Comparison of ENCODE assay signal across 14 cellular contexts in the genomic region with DNA sequence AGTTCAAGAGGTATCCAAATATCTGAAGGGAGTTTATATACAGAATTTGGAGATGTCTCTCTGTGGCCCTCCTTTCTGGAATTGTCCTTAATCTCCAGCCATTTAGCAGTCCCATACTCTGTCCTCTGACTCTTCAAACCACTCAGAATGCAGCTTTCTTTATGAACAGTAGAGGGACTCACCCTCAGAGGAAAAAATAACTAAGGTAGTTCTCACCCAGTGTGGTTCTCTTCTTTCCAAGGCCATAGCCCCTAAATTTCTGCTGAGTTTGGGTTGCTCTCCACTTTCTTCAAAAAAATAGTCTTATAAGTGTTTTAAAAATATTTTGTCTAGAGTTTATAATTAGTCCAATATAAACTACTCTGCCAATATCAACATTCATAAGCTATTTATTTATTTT.
DNase-seq lines count a peak whose midpoint lies in the region; ATAC-seq and TF ChIP-seq lines count a peak whose summit lies in the region.
"Had no signal": no experiment of that assay in that cellular context is flagged by ENCODE, and none has a peak within 500 bp of the region (broad histone marks: within the 10 kb centered on the region; RNA-seq: fewer than 3 reads in every experiment).

No MANE protein-coding gene starts in this region.

- H3K36me3 ChIP-seq in SK-N-SH (replicated peaks in 1 of 2; ENCODE audit: control insufficient read depth in 1 of 2, insufficient read depth in 2 of 2, low read length in 1 of 2) (no peaks in the 10 kb centered on the region), PC-9 (ENCODE audit: low read depth) (no peaks in the 10 kb centered on the region), fibroblast of lung (ENCODE audit: control insufficient read depth, insufficient read depth, low read length) (no peaks in the 10 kb centered on the region), ascending aorta (no peaks in the 10 kb centered on the region)
- H3K36me3 ChIP-seq: ovary had no signal

- CTCF ChIA-PET in SK-N-SH (lab: Yijun Ruan, JAX) (interaction anchor here (0.7 to 5.0 kb wide), 18 partner anchors 8 to 361 kb away, joined by 3 to 42 read pairs (median 4); no protein-coding TSS in a partner anchor), PC-9 (lab: Charles Lee) (no interaction called here)

- no peak for TF ChIP-seq EP300 in SK-N-SH (IDR thresholded peaks at IDR 0.05; ENCODE audit: borderline replicate concordance in 1 of 2, low read depth in 1 of 2, low read length in 1 of 2)

- H3K27me3 ChIP-seq in SK-N-SH (ENCODE audit: insufficient read depth) (no peaks in the 10 kb centered on the region), PC-9 (ENCODE audit: insufficient read depth, low read depth) (no peaks in the 10 kb centered on the region), fibroblast of lung (ENCODE audit: control insufficient read depth, insufficient read depth, low read length) (no peaks in the 10 kb centered on the region), ascending aorta (no peaks in the 10 kb centered on the region)
- H3K27me3 ChIP-seq: ovary had no signal

- H3K4me3 ChIP-seq in SK-N-SH (ENCODE audit: low read depth in 2 of 2, low read length in 1 of 2) (no peak overlapping the region), PC-9 (no peak overlapping the region), fibroblast of lung (replicated peaks in 1 of 4; ENCODE audit: control extremely low read depth in 1 of 4, insufficient read depth in 1 of 4, low read depth in 3 of 4, low read length in 4 of 4) (no peak overlapping the region), ascending aorta (no peak overlapping the region)
- H3K4me3 ChIP-seq: A549, ovary had no signal

- no peaks in the 10 kb centered on the region for H3K9me2 ChIP-seq in SK-N-SH
- H3K9me2 ChIP-seq in PC-9 (ENCODE audit: insufficient read depth), result no peaks in the 10 kb centered on the region

- no peak for ATAC-seq in SK-N-SH treated with all-trans-retinoic acid at 6 μM for 48 hours
- ATAC-seq in HG03442 (IDR thresholded peaks at IDR 0.05; ENCODE audit: unreplicated experiment), result no peak
- ATAC-seq: activated T-cell treated with anti-CD3 and anti-CD28 coated beads, Interleukin-2, amount 50 U/mL, for 4 hours had no signal

- no TSS peak for BruUV-seq in PC-9 (replicated peaks; lab: Mats Ljungman, UMichigan)

- no peaks in the 10 kb centered on the region for H3K4me1 ChIP-seq in SK-N-SH (ENCODE audit: control insufficient read depth in 1 of 2, insufficient read depth in 2 of 2, low read depth in 1 of 2, low read length in 1 of 2)
- H3K4me1 ChIP-seq in PC-9 (replicated peaks; ENCODE audit: insufficient read depth), result no peaks in the 10 kb centered on the region
- no peaks in the 10 kb centered on the region for H3K4me1 ChIP-seq in fibroblast of lung (ENCODE audit: control insufficient read depth, extremely low read depth, insufficient read depth, low read length)
- no peaks in the 10 kb centered on the region for H3K4me1 ChIP-seq in ascending aorta
- H3K4me1 ChIP-seq: A549 had no signal

- DNase-seq in SK-N-SH, result no peak
- no peak for DNase-seq in PC-9
- peak; percentile 1 to 10 for DNase-seq in fibroblast of lung (ENCODE audit: low read depth in 2 of 2)
- peak; percentile 16 for DNase-seq in renal cortical epithelial cell (ENCODE audit: low read depth)
- DNase-seq in ascending aorta (ENCODE audit: low spot score in 2 of 2), result no peak
- no peak for DNase-seq in NCI-H510A (lab: John Stamatoyannopoulos, UW)
- DNase-seq: activated T-cell treated with anti-CD3 and anti-CD28 coated beads, Interleukin-2, amount 50 U/mL, for 4 hours; aorta; kidney; NCI-H1417 treated with DMSO at 0.1 percent for 48 hours; ovary had no signal

- H3K9ac ChIP-seq in SK-N-SH (no peak overlapping the region), fibroblast of lung (ENCODE audit: insufficient read depth, low read length) (no peak overlapping the region)

- H2AFZ ChIP-seq in SK-N-SH (ENCODE audit: low read depth), result no peak overlapping the region
- no peak overlapping the region for H2AFZ ChIP-seq in PC-9
- H2AFZ ChIP-seq in fibroblast of lung (ENCODE audit: low read length), result no peak overlapping the region

- POLR2A ChIA-PET in SK-N-SH (lab: Yijun Ruan, JAX), result no interaction called here
- POLR2A ChIA-PET in PC-9 (lab: Charles Lee; ENCODE audit: unreplicated experiment), result no interaction called here

- no peak overlapping the region for H3K27ac ChIP-seq in SK-N-SH (ENCODE audit: low read depth in 2 of 2, low read length in 1 of 2)
- no peak overlapping the region for H3K27ac ChIP-seq in PC-9
- no peak overlapping the region for H3K27ac ChIP-seq in fibroblast of lung (ENCODE audit: insufficient read depth, low read length)
- no peak overlapping the region for H3K27ac ChIP-seq in ascending aorta
- H3K27ac ChIP-seq: A549, ovary had no signal

- H3K4me2 ChIP-seq in SK-N-SH (no peak overlapping the region), PC-9 (no peak overlapping the region), fibroblast of lung (ENCODE audit: extremely low read depth, insufficient read depth, low read length) (no peak overlapping the region)
- H3K4me2 ChIP-seq: A549 had no signal

- H3K9me3 ChIP-seq in SK-N-SH (no peaks in the 10 kb centered on the region), PC-9 (ENCODE audit: insufficient read depth, low read depth) (no peaks in the 10 kb centered on the region), fibroblast of lung (ENCODE audit: control insufficient read depth, insufficient read depth, low read depth, low read length) (no peaks in the 10 kb centered on the region), ascending aorta (peaks cover 0 to 3% of the 10 kb centered on the region in 2 donors)
- H3K9me3 ChIP-seq: ovary had no signal

- H3K79me2 ChIP-seq in SK-N-SH (ENCODE audit: insufficient read depth) (no peaks in the 10 kb centered on the region), PC-9 (ENCODE audit: low read depth) (no peaks in the 10 kb centered on the region), fibroblast of lung (ENCODE audit: control insufficient read depth, insufficient read depth, low read length) (no peaks in the 10 kb centered on the region)

- H3F3A ChIP-seq in SK-N-SH (replicated peaks; ENCODE audit: insufficient read depth), result no peaks in the 10 kb centered on the region
- no peaks in the 10 kb centered on the region for H3F3A ChIP-seq in PC-9 (ENCODE audit: insufficient read depth, low read depth)

- no peak for TF ChIP-seq CTCF in SK-N-SH (IDR thresholded peaks at IDR 0.05)
- peak; percentile 33; the same call in 1 of the 2 replicates for TF ChIP-seq CTCF in PC-9 (conservative IDR thresholded peaks at IDR 0.05)
- TF ChIP-seq CTCF in fibroblast of lung (conservative IDR thresholded peaks at IDR 0.05 in 1 of 2, IDR thresholded peaks at IDR 0.05 in 1 of 2; ENCODE audit: low read depth in 1 of 2, low read length in 2 of 2), result peak in 1 of 2 donors; percentile 41
- TF ChIP-seq CTCF in ascending aorta (IDR thresholded peaks at IDR 0.05), result no peak

- intact Hi-C loops in PC-9 (cut with micrococcal nuclease; ENCODE audit: unreplicated experiment), result no loop called here
- intact Hi-C loops in ascending aorta (cut with DNase I), result no loop called here

- TF ChIP-seq RAD21 in SK-N-SH (IDR thresholded peaks at IDR 0.05; ENCODE audit: low read length), result peak; percentile 46

- no peaks in the 10 kb centered on the region for H4K20me1 ChIP-seq in SK-N-SH (ENCODE audit: insufficient read depth)
- H4K20me1 ChIP-seq in PC-9 (ENCODE audit: insufficient read depth), result no peaks in the 10 kb centered on the region
- no peaks in the 10 kb centered on the region for H4K20me1 ChIP-seq in fibroblast of lung (ENCODE audit: control insufficient read depth, extremely low read depth, insufficient read depth, low read length)

TF ChIP-seq in SK-N-SH, 30 proteins besides CTCF, POLR2A, EP300 and RAD21:
- TF ChIP-seq ELF1 (IDR thresholded peaks at IDR 0.05) (no peak), SMC3 (IDR thresholded peaks at IDR 0.05; ENCODE audit: low read depth, low read length) (peak; percentile 23; the same call in 1 of the 2 replicates)

TF ChIP-seq in SK-N-SH treated with all-trans-retinoic acid at 6 μM for 48 hours, 23 proteins besides CTCF, POLR2A, EP300 and RAD21:
- TF ChIP-seq, protein P1, sequence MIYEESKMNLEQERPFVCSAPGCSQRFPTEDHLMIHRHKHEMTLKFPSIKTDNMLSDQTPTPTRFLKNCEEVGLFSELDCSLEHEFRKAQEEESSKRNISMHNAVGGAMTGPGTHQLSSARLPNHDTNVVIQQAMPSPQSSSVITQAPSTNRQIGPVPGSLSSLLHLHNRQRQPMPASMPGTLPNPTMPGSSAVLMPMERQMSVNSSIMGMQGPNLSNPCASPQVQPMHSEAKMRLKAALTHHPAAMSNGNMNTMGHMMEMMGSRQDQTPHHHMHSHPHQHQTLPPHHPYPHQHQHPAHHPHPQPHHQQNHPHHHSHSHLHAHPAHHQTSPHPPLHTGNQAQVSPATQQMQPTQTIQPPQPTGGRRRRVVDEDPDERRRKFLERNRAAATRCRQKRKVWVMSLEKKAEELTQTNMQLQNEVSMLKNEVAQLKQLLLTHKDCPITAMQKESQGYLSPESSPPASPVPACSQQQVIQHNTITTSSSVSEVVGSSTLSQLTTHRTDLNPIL (CRISPR knock-in tag; IDR thresholded peaks at IDR 0.05; ENCODE audit: low read depth), result no peak
- no peak for TF ChIP-seq ZNF70 (CRISPR knock-in tag; IDR thresholded peaks at IDR 0.05)
- no peak for TF ChIP-seq SNAI2 (CRISPR knock-in tag; IDR thresholded peaks at IDR 0.05)
- no peak for TF ChIP-seq ZC3H10 (CRISPR knock-in tag; IDR thresholded peaks at IDR 0.05)
- no peak for TF ChIP-seq POU6F1 (CRISPR knock-in tag; IDR thresholded peaks at IDR 0.05; ENCODE audit: borderline replicate concordance, low read depth)

Comparison
In these comparisons a context has a peak if more than half of its experiments do, and no peak if none do; other contexts are left out.
1. DNase-seq: peak in fibroblast of lung (2 of 2) and renal cortical epithelial cell (single experiment); none in SK-N-SH (single experiment), PC-9 (0 of 2), ascending aorta (0 of 2) and NCI-H510A (single experiment).